ENCODE assay signal across 22 cellular contexts in the genomic region with DNA sequence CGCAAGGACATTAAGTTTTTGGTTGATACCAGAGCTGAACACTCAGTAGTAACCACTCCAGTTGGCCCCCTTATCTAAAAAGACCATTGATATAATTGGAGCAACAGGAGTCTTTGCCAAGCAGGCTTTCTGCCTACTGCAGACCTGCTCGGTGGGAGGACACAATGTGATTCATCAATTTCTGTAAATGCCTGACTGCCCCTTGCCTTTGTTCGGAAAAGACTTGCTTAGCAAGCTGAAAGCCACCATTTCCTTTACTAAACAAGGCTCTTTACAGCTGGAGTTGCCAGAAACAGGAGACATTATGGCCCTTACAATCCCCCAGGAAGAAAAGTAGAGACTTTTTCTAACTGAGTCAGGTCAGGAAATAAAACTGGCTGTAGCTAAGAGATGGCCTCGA.
"Had no signal": no experiment of that assay in that cellular context is flagged by ENCODE, and none has a peak within 500 bp of the region (broad histone marks: within the 10 kb centered on the region; RNA-seq: fewer than 3 reads in every experiment).

No MANE protein-coding gene starts in this region.

- DNase-seq: cortex of kidney; effector memory CD8-positive, alpha-beta T cell; foreskin fibroblast; gastrocnemius medialis; heart left ventricle; kidney; left cardiac atrium; left lung; natural killer cell; occipital lobe; pancreas; right lobe of liver; small intestine; stimulated activated CD4-positive, alpha-beta T cell treated with anti-CD3 and anti-CD28 coated beads, Interleukin-15, amount 100 ng/mL, for 24 hours; stimulated activated CD4-positive, alpha-beta T cell treated with anti-CD3 and anti-CD28 coated beads, Interleukin-2, amount 100 ng/mL, for 48 hours; stimulated activated naive B cell treated with anti-CD40 and anti-IgM and Interleukin-4, amounts not matched to agents 10 μg/mL and 1 μg/mL and 100 μg/mL, for 72 hours had no signal

- ATAC-seq: effector memory CD8-positive, alpha-beta T cell; esophagus mucosa; gastrocnemius medialis; heart left ventricle; left cardiac atrium; left lung; natural killer cell; pancreas; right lobe of liver; stimulated activated naive B cell treated with anti-CD40 and anti-IgM and Interleukin-4, amounts not matched to agents 10 μg/mL and 1 μg/mL and 100 μg/mL, for 72 hours had no signal

- H3K36me3 ChIP-seq: gastrocnemius medialis, heart left ventricle, left lung, pancreas, right lobe of liver, thoracic aorta, tibial nerve, vagina had no signal

- H3K27me3 ChIP-seq: gastrocnemius medialis, heart left ventricle, hepatocyte, left lung, pancreas, right lobe of liver, tibial nerve, vagina had no signal

- H3K4me3 ChIP-seq: gastrocnemius medialis, heart left ventricle, hepatocyte, left lung, pancreas, right lobe of liver, thoracic aorta, tibial nerve, vagina had no signal

- FAIRE-seq: endometrium, kidney, pancreas, small intestine had no signal
